21 cellular contexts compared by ENCODE assay signal in genomic region chr7:29447828-29448227, GRCh38.
DNase-seq lines count a peak whose midpoint lies in the region; ATAC-seq, FAIRE-seq and TF ChIP-seq lines count a peak whose summit lies in the region.
"Had no signal": no experiment of that assay in that cellular context is flagged by ENCODE, and none has a peak within 500 bp of the region (broad histone marks: within the 10 kb centered on the region; RNA-seq: fewer than 3 reads in every experiment).

No MANE protein-coding gene starts in this region.

- H3K79me2 ChIP-seq in K562 (ENCODE audit: control insufficient read depth, insufficient read depth, low read length) = no peaks in the 10 kb centered on the region
- H3K79me2 ChIP-seq in SK-N-SH (ENCODE audit: insufficient read depth) = no peaks in the 10 kb centered on the region

- H4K20me1 ChIP-seq in K562 (replicated peaks; ENCODE audit: control insufficient read depth, insufficient read depth, low read length) = no peaks in the 10 kb centered on the region; the same call in 1 of the 2 replicates
- no peaks in the 10 kb centered on the region for H4K20me1 ChIP-seq in SK-N-SH (ENCODE audit: insufficient read depth)
- H4K20me1 ChIP-seq: BLaER1 treated with 17β-estradiol and CSF1 and Interleukin-3, amounts not matched to agents 10 nM and 100 nM had no signal

- H3K9me3 ChIP-seq in Caco-2 = no peaks in the 10 kb centered on the region
- no peaks in the 10 kb centered on the region for H3K9me3 ChIP-seq in K562 (replicated peaks; ENCODE audit: control insufficient read depth, insufficient read depth, low read depth, low read length)
- H3K9me3 ChIP-seq in SK-N-SH = no peaks in the 10 kb centered on the region
- H3K9me3 ChIP-seq: BLaER1 treated with 17β-estradiol and CSF1 and Interleukin-3, amounts not matched to agents 10 nM and 100 nM had no signal

- no peaks in the 10 kb centered on the region for H3K9me3 Mint-ChIP-seq in Caco-2 (ENCODE audit: unreplicated experiment)
- H3K9me3 Mint-ChIP-seq: CD8-positive, alpha-beta T cell; H9 had no signal

- H3K4me3 ChIP-seq in Caco-2 (ENCODE audit: low read depth, low read length) (no peak overlapping the region), K562 (no peak overlapping the region), fibroblast of the aortic adventitia (ENCODE audit: low read depth, low read length) (no peak overlapping the region), SK-N-SH (ENCODE audit: low read depth in 2 of 2, low read length in 1 of 2) (no peak overlapping the region)
- H3K4me3 ChIP-seq: BLaER1 treated with 17β-estradiol and CSF1 and Interleukin-3, amounts not matched to agents 10 nM and 100 nM; GM12878 had no signal

- H3K27me3 Mint-ChIP-seq in Caco-2 (ENCODE audit: insufficient read depth, unreplicated experiment) = no peaks in the 10 kb centered on the region
- H3K27me3 Mint-ChIP-seq: B cell had no signal

- H3K27ac ChIP-seq in K562 (ENCODE audit: extremely low read depth, low read depth, low read length) (no peak overlapping the region), SK-N-SH (ENCODE audit: low read depth in 2 of 2, low read length in 1 of 2) (no peak overlapping the region)
- H3K27ac ChIP-seq: BLaER1 treated with 17β-estradiol and CSF1 and Interleukin-3, amounts not matched to agents 10 nM and 100 nM had no signal

- H3K4me2 ChIP-seq in K562 (ENCODE audit: insufficient read depth, low read length) = no peak overlapping the region
- H3K4me2 ChIP-seq in SK-N-SH = no peak overlapping the region
- H3K4me2 ChIP-seq: BLaER1 treated with 17β-estradiol and CSF1 and Interleukin-3, amounts not matched to agents 10 nM and 100 nM had no signal

- WGBS in K562 (ENCODE audit: insufficient coverage, low coverage, missing lambda C conversion rate) = 7% methylated on average over 3 of the region's 3 CpGs
- WGBS in SK-N-SH (ENCODE audit: low lambda C conversion rate) = 84% methylated on average over 3 of the region's 3 CpGs

- ATAC-seq in K562 (no peak), HG02642 (IDR thresholded peaks at IDR 0.05; ENCODE audit: poor library complexity, unreplicated experiment) (no peak)
- ATAC-seq: CD8-positive, alpha-beta T cell; GM12878 had no signal

- H3K36me3 Mint-ChIP-seq in Caco-2 (ENCODE audit: insufficient read depth, unreplicated experiment) = no peaks in the 10 kb centered on the region
- H3K36me3 Mint-ChIP-seq: CD8-positive, alpha-beta T cell had no signal

- TF ChIP-seq RAD21 in K562 (CRISPR knock-in tag; conservative IDR thresholded peaks at IDR 0.05 in 1 of 2, IDR thresholded peaks at IDR 0.05 in 1 of 2) (no peak), SK-N-SH (IDR thresholded peaks at IDR 0.05; ENCODE audit: low read length) (no peak)

- H3K27me3 ChIP-seq in Caco-2 (replicated peaks; ENCODE audit: control insufficient read depth, insufficient read depth, low read length) (no peaks in the 10 kb centered on the region), K562 (ENCODE audit: control insufficient read depth in 2 of 2, insufficient read depth in 2 of 2, low read length in 2 of 2) (peaks cover 2 to 8% of the 10 kb centered on the region in 2 experiments; a peak in 2 of 5 replicates), SK-N-SH (ENCODE audit: insufficient read depth) (no peaks in the 10 kb centered on the region)
- H3K27me3 ChIP-seq: BLaER1 treated with 17β-estradiol and CSF1 and Interleukin-3, amounts not matched to agents 10 nM and 100 nM had no signal

- TF ChIP-seq EP300 in K562 (IDR thresholded peaks at IDR 0.05; ENCODE audit: low read length) (no peak), SK-N-SH (IDR thresholded peaks at IDR 0.05; ENCODE audit: borderline replicate concordance in 1 of 2, low read depth in 1 of 2, low read length in 1 of 2) (no peak)

- FAIRE-seq in K562 (lab: Jason Lieb, UNC) = no peak
- FAIRE-seq: A204.1, GM12878, H1 had no signal

- no peak overlapping the region for H2AFZ ChIP-seq in K562 (ENCODE audit: low read depth, low read length)
- H2AFZ ChIP-seq in SK-N-SH (ENCODE audit: low read depth) = no peak overlapping the region

- intact Hi-C loops in Caco-2 (cut with micrococcal nuclease; ENCODE audit: unreplicated experiment) (no loop called here), K562 (cut with micrococcal nuclease) (no loop called here)

- peaks cover 28% of the 10 kb centered on the region for H3K4me1 ChIP-seq in Caco-2
- no peaks in the 10 kb centered on the region for H3K4me1 ChIP-seq in K562 (replicated peaks in 1 of 2; ENCODE audit: control insufficient read depth in 2 of 2, insufficient read depth in 2 of 2, low read length in 2 of 2)
- H3K4me1 ChIP-seq in SK-N-SH (ENCODE audit: control insufficient read depth in 1 of 2, insufficient read depth in 2 of 2, low read depth in 1 of 2, low read length in 1 of 2) = no peaks in the 10 kb centered on the region

- BruUV-seq in Caco-2 (replicated peaks; lab: Mats Ljungman, UMichigan) = no TSS peak
- BruUV-seq in K562 (replicated peaks; lab: Mats Ljungman, UMichigan) = no TSS peak

- H3K9me2 ChIP-seq in SK-N-SH = no peaks in the 10 kb centered on the region

- POLR2A ChIA-PET in Caco-2 (lab: Charles Lee) (no interaction called here), K562 (lab: Yijun Ruan, JAX) (interaction anchor here (0.8 to 1.0 kb wide), 2 partner anchors 9 to 16 kb away, joined by 3 read pairs; no protein-coding TSS in a partner anchor), SK-N-SH (lab: Yijun Ruan, JAX) (no interaction called here)

- CTCF ChIA-PET in Caco-2 (lab: Charles Lee) = no interaction called here
- CTCF ChIA-PET in K562 (lab: Yijun Ruan, JAX; ENCODE audit: low intra/inter-chr PET ratio) = no interaction called here
- CTCF ChIA-PET in SK-N-SH (lab: Yijun Ruan, JAX) = interaction anchor here (0.8 to 1.9 kb wide), 5 partner anchors 37 to 526 kb away, joined by 3 to 9 read pairs (median 4); no protein-coding TSS in a partner anchor

- no peaks in the 10 kb centered on the region for H3K9me1 ChIP-seq in K562 (ENCODE audit: control insufficient read depth, insufficient read depth, low read length)

- TF ChIP-seq CTCF in Caco-2 (IDR thresholded peaks at IDR 0.05; ENCODE audit: insufficient read depth in 1 of 2, low read depth in 1 of 2, low read length in 1 of 2, severe bottlenecking in 1 of 2, unreplicated experiment in 1 of 2) = no peak
- no peak for TF ChIP-seq CTCF in K562 (IDR thresholded peaks at IDR 0.05 in 2 of 3, conservative IDR thresholded peaks at IDR 0.05 in 1 of 3; ENCODE audit: insufficient read depth in 2 of 3, low read depth in 1 of 3, low read length in 3 of 3)
- no peak for TF ChIP-seq CTCF in fibroblast of the aortic adventitia (IDR thresholded peaks at IDR 0.05; ENCODE audit: insufficient read depth, low read length)
- no peak for TF ChIP-seq CTCF in SK-N-SH (IDR thresholded peaks at IDR 0.05)

- H3K36me3 ChIP-seq in Caco-2 (ENCODE audit: control insufficient read depth, insufficient read depth, low read length) (no peaks in the 10 kb centered on the region), K562 (ENCODE audit: control insufficient read depth, insufficient read depth, low read length) (no peaks in the 10 kb centered on the region), SK-N-SH (replicated peaks in 1 of 2; ENCODE audit: control insufficient read depth in 1 of 2, insufficient read depth in 2 of 2, low read length in 1 of 2) (no peaks in the 10 kb centered on the region)
- H3K36me3 ChIP-seq: BLaER1 treated with 17β-estradiol and CSF1 and Interleukin-3, amounts not matched to agents 10 nM and 100 nM had no signal

- DNase-seq in Caco-2 (no peak), K562 (ENCODE audit: extremely low read depth in 1 of 4, low spot score in 3 of 4) (no peak), fibroblast of the aortic adventitia (ENCODE audit: low read depth) (peak; percentile 49), midbrain (lab: John Stamatoyannopoulos, UW) (peak; percentile 9), amygdala (lab: John Stamatoyannopoulos, UW) (no peak), NCI-H524 treated with DMSO at 0.1 percent for 48 hours (lab: John Stamatoyannopoulos, UW) (no peak), SK-N-SH (no peak)
- DNase-seq: CD8-positive, alpha-beta T cell; DMS 273 treated with DMSO at 0.1 percent for 48 hours; DMS53; DND-41; EL; H9; IMR-90; KBM-7 had no signal

- no peak for TF ChIP-seq POLR2A in K562 (conservative IDR thresholded peaks at IDR 0.05)

- H3F3A ChIP-seq in SK-N-SH (replicated peaks; ENCODE audit: insufficient read depth) = no peaks in the 10 kb centered on the region

- peak overlapping the region; percentile 90 for H3K27ac Mint-ChIP-seq in Caco-2 (ENCODE audit: unreplicated experiment)
- H3K27ac Mint-ChIP-seq: B cell; CD8-positive, alpha-beta T cell; H9 had no signal

- H3K9ac ChIP-seq in K562 (ENCODE audit: insufficient read depth in 1 of 2, low read depth in 2 of 2, low read length in 2 of 2) (no peak overlapping the region), SK-N-SH (no peak overlapping the region)
- H3K9ac ChIP-seq: BLaER1 treated with 17β-estradiol and CSF1 and Interleukin-3, amounts not matched to agents 10 nM and 100 nM had no signal

- in situ Hi-C loops in K562 (cut with MboI) = no loop called here

- H3K4me1 Mint-ChIP-seq in Caco-2 (ENCODE audit: low read depth, unreplicated experiment) = peaks cover 47% of the 10 kb centered on the region
- H3K4me1 Mint-ChIP-seq: B cell had no signal

- H3K4me3 Mint-ChIP-seq in Caco-2 (ENCODE audit: unreplicated experiment) = no peak overlapping the region
- H3K4me3 Mint-ChIP-seq: B cell; CD8-positive, alpha-beta T cell; H9 had no signal

TF ChIP-seq in K562, 482 proteins besides CTCF, POLR2A, EP300 and RAD21:
- TF ChIP-seq C11orf30 (IDR thresholded peaks at IDR 0.05; ENCODE audit: low read depth) = peak; percentile 23; the same call in 1 of the 2 replicates
- 0 out of 2 replicates have a peak, but pooled peaks have one; percentile 8 for TF ChIP-seq MAFG (tag; conservative IDR thresholded peaks at IDR 0.05)
- TF ChIP-seq CGGBP1 (CRISPR knock-in tag; IDR thresholded peaks at IDR 0.05) = no peak
- peak; percentile 34; the same call in 1 of the 2 replicates for TF ChIP-seq ZNF316 (IDR thresholded peaks at IDR 0.05)
TF ChIP-seq in K562: peak in this region for 3.

TF ChIP-seq in SK-N-SH, 30 proteins besides CTCF, POLR2A, EP300 and RAD21 (continues in another document):
- TF ChIP-seq USF2 (IDR thresholded peaks at IDR 0.05; ENCODE audit: borderline replicate concordance, low read depth, low read length) = no peak
- TF ChIP-seq EZH2phosphoT487 (IDR thresholded peaks at IDR 0.05; ENCODE audit: borderline replicate concordance, low read depth) = no peak
- no peak for TF ChIP-seq RCOR1 (IDR thresholded peaks at IDR 0.05; ENCODE audit: low read length)
- TF ChIP-seq TEAD4 (IDR thresholded peaks at IDR 0.05; ENCODE audit: borderline replicate concordance, insufficient read depth) = no peak
- TF ChIP-seq TCF12 (IDR thresholded peaks at IDR 0.05) = no peak
- TF ChIP-seq SIN3A (IDR thresholded peaks at IDR 0.05; ENCODE audit: borderline replicate concordance, low read depth, low read length) = no peak

Comparison
In these comparisons a context has a peak if more than half of its experiments do, and no peak if none do; other contexts are left out.
1. DNase-seq: peak in fibroblast of the aortic adventitia (single experiment) and midbrain (single experiment); none in Caco-2 (0 of 2), K562 (0 of 4), amygdala (0 of 56), NCI-H524 treated with DMSO at 0.1 percent for 48 hours (single experiment) and SK-N-SH (single experiment).